ENCODE assay signal across 1 cellular context in the genomic region with DNA sequence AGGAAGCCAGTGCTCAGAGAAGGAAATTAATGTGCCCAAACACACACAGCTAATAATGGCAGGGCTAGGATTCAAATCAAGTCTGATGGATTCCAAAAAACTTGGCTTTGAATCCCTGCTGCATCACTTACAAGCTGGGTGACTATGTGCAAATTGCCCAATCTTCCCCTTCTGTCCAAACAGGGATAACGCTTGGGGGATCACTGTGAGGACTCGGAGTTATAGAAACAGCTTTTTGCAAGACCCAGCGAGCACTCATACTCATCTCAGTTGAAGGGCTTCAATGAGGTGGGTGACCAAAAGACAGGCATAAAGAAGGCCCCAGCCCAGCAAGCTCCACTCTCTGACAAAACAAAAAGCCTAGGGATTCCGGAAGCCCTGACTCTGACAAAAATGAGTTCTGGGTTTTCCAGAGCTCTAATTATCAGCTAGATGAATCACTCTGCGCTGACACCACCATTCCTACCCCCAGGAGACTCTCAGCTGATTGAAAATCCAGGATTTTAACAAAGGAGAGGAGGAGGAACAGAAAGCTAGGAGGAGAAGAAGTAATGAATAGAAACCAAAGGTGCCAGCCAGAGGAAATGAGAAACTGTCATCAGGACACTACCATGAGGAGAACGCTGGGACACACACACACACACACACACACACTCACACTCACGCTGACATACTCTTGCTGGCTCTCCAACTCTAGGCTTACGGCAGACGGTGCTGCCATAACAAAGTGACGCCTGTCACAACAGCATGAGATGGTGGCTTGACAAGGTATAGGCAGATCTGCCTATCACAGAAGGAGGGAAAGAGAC.
A peak's percentile ranks its signal among the peaks of the same experiment; 100 is the strongest.
TF ChIP-seq lines count a peak whose summit lies in the region.

No MANE protein-coding gene starts in this region.

TF ChIP-seq in K562, 482 proteins besides CTCF, POLR2A, EP300 and RAD21 (continued from another document and continues in another):
- TF ChIP-seq HOXB6 (CRISPR knock-in tag; IDR thresholded peaks at IDR 0.05; ENCODE audit: borderline replicate concordance) (no peak), MBD2 (IDR thresholded peaks at IDR 0.05; ENCODE audit: borderline replicate concordance, low read depth) (no peak), HNRNPL (IDR thresholded peaks at IDR 0.05; ENCODE audit: low read depth, low read length) (no peak), MTA2 (IDR thresholded peaks at IDR 0.05; ENCODE audit: low read depth) (peak; percentile 38; the same call in 1 of the 2 replicates), SUPT5H (IDR thresholded peaks at IDR 0.05) (no peak), SMARCE1 (IDR thresholded peaks at IDR 0.05) (peak; percentile 10; the same call in 1 of the 2 replicates), PCBP2 (IDR thresholded peaks at IDR 0.05; ENCODE audit: low read depth, low read length, poor library complexity, severe bottlenecking) (no peak), TOE1 (IDR thresholded peaks at IDR 0.05; ENCODE audit: borderline replicate concordance) (no peak), TOE1 (CRISPR knock-in tag; IDR thresholded peaks at IDR 0.05; ENCODE audit: borderline replicate concordance, low read depth) (no peak), ZNF668 (CRISPR knock-in tag; IDR thresholded peaks at IDR 0.05) (0 out of 2 replicates have a peak, but pooled peaks have one; percentile 39), ELF4 (CRISPR knock-in tag; IDR thresholded peaks at IDR 0.05) (peak; percentile 83), LARP7 (IDR thresholded peaks at IDR 0.05) (no peak), ILF3 (IDR thresholded peaks at IDR 0.05; ENCODE audit: borderline replicate concordance) (no peak), MTF1 (CRISPR knock-in tag; IDR thresholded peaks at IDR 0.05; ENCODE audit: borderline replicate concordance) (no peak), SLC30A9 (CRISPR knock-in tag; IDR thresholded peaks at IDR 0.05) (no peak), ZNF551 (CRISPR knock-in tag; IDR thresholded peaks at IDR 0.05) (no peak), MCM5 (IDR thresholded peaks at IDR 0.05; ENCODE audit: low read depth) (no peak), HEY1 (CRISPR knock-in tag; IDR thresholded peaks at IDR 0.05; ENCODE audit: borderline replicate concordance) (0 out of 2 replicates have a peak, but pooled peaks have one; percentile 16), MED1 (CRISPR knock-in tag; IDR thresholded peaks at IDR 0.05; ENCODE audit: borderline replicate concordance) (no peak), L3MBTL2 (IDR thresholded peaks at IDR 0.05) (no peak), CC2D1A (IDR thresholded peaks at IDR 0.05) (no peak), CHCHD3 (CRISPR knock-in tag; IDR thresholded peaks at IDR 0.05) (0 out of 2 replicates have a peak, but pooled peaks have one; percentile 16), RNF2 (IDR thresholded peaks at IDR 0.05) (no peak), SREBF2 (CRISPR knock-in tag; IDR thresholded peaks at IDR 0.05) (no peak)
- TF ChIP-seq, protein P1, sequence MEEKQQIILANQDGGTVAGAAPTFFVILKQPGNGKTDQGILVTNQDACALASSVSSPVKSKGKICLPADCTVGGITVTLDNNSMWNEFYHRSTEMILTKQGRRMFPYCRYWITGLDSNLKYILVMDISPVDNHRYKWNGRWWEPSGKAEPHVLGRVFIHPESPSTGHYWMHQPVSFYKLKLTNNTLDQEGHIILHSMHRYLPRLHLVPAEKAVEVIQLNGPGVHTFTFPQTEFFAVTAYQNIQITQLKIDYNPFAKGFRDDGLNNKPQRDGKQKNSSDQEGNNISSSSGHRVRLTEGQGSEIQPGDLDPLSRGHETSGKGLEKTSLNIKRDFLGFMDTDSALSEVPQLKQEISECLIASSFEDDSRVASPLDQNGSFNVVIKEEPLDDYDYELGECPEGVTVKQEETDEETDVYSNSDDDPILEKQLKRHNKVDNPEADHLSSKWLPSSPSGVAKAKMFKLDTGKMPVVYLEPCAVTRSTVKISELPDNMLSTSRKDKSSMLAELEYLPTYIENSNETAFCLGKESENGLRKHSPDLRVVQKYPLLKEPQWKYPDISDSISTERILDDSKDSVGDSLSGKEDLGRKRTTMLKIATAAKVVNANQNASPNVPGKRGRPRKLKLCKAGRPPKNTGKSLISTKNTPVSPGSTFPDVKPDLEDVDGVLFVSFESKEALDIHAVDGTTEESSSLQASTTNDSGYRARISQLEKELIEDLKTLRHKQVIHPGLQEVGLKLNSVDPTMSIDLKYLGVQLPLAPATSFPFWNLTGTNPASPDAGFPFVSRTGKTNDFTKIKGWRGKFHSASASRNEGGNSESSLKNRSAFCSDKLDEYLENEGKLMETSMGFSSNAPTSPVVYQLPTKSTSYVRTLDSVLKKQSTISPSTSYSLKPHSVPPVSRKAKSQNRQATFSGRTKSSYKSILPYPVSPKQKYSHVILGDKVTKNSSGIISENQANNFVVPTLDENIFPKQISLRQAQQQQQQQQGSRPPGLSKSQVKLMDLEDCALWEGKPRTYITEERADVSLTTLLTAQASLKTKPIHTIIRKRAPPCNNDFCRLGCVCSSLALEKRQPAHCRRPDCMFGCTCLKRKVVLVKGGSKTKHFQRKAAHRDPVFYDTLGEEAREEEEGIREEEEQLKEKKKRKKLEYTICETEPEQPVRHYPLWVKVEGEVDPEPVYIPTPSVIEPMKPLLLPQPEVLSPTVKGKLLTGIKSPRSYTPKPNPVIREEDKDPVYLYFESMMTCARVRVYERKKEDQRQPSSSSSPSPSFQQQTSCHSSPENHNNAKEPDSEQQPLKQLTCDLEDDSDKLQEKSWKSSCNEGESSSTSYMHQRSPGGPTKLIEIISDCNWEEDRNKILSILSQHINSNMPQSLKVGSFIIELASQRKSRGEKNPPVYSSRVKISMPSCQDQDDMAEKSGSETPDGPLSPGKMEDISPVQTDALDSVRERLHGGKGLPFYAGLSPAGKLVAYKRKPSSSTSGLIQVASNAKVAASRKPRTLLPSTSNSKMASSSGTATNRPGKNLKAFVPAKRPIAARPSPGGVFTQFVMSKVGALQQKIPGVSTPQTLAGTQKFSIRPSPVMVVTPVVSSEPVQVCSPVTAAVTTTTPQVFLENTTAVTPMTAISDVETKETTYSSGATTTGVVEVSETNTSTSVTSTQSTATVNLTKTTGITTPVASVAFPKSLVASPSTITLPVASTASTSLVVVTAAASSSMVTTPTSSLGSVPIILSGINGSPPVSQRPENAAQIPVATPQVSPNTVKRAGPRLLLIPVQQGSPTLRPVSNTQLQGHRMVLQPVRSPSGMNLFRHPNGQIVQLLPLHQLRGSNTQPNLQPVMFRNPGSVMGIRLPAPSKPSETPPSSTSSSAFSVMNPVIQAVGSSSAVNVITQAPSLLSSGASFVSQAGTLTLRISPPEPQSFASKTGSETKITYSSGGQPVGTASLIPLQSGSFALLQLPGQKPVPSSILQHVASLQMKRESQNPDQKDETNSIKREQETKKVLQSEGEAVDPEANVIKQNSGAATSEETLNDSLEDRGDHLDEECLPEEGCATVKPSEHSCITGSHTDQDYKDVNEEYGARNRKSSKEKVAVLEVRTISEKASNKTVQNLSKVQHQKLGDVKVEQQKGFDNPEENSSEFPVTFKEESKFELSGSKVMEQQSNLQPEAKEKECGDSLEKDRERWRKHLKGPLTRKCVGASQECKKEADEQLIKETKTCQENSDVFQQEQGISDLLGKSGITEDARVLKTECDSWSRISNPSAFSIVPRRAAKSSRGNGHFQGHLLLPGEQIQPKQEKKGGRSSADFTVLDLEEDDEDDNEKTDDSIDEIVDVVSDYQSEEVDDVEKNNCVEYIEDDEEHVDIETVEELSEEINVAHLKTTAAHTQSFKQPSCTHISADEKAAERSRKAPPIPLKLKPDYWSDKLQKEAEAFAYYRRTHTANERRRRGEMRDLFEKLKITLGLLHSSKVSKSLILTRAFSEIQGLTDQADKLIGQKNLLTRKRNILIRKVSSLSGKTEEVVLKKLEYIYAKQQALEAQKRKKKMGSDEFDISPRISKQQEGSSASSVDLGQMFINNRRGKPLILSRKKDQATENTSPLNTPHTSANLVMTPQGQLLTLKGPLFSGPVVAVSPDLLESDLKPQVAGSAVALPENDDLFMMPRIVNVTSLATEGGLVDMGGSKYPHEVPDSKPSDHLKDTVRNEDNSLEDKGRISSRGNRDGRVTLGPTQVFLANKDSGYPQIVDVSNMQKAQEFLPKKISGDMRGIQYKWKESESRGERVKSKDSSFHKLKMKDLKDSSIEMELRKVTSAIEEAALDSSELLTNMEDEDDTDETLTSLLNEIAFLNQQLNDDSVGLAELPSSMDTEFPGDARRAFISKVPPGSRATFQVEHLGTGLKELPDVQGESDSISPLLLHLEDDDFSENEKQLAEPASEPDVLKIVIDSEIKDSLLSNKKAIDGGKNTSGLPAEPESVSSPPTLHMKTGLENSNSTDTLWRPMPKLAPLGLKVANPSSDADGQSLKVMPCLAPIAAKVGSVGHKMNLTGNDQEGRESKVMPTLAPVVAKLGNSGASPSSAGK (IDR thresholded peaks at IDR 0.05): peak; percentile 41; the same call in 1 of the 2 replicates
- TF ChIP-seq, protein P2, sequence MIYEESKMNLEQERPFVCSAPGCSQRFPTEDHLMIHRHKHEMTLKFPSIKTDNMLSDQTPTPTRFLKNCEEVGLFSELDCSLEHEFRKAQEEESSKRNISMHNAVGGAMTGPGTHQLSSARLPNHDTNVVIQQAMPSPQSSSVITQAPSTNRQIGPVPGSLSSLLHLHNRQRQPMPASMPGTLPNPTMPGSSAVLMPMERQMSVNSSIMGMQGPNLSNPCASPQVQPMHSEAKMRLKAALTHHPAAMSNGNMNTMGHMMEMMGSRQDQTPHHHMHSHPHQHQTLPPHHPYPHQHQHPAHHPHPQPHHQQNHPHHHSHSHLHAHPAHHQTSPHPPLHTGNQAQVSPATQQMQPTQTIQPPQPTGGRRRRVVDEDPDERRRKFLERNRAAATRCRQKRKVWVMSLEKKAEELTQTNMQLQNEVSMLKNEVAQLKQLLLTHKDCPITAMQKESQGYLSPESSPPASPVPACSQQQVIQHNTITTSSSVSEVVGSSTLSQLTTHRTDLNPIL (CRISPR knock-in tag; IDR thresholded peaks at IDR 0.05): no peak
- TF ChIP-seq, protein P3, sequence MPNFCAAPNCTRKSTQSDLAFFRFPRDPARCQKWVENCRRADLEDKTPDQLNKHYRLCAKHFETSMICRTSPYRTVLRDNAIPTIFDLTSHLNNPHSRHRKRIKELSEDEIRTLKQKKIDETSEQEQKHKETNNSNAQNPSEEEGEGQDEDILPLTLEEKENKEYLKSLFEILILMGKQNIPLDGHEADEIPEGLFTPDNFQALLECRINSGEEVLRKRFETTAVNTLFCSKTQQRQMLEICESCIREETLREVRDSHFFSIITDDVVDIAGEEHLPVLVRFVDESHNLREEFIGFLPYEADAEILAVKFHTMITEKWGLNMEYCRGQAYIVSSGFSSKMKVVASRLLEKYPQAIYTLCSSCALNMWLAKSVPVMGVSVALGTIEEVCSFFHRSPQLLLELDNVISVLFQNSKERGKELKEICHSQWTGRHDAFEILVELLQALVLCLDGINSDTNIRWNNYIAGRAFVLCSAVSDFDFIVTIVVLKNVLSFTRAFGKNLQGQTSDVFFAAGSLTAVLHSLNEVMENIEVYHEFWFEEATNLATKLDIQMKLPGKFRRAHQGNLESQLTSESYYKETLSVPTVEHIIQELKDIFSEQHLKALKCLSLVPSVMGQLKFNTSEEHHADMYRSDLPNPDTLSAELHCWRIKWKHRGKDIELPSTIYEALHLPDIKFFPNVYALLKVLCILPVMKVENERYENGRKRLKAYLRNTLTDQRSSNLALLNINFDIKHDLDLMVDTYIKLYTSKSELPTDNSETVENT (CRISPR knock-in tag; IDR thresholded peaks at IDR 0.05): 0 out of 2 replicates have a peak, but pooled peaks have one; percentile 30
- TF ChIP-seq, protein P4, sequence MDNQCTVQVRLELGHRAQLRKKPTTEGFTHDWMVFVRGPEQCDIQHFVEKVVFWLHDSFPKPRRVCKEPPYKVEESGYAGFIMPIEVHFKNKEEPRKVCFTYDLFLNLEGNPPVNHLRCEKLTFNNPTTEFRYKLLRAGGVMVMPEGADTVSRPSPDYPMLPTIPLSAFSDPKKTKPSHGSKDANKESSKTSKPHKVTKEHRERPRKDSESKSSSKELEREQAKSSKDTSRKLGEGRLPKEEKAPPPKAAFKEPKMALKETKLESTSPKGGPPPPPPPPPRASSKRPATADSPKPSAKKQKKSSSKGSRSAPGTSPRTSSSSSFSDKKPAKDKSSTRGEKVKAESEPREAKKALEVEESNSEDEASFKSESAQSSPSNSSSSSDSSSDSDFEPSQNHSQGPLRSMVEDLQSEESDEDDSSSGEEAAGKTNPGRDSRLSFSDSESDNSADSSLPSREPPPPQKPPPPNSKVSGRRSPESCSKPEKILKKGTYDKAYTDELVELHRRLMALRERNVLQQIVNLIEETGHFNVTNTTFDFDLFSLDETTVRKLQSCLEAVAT (IDR thresholded peaks at IDR 0.05): peak; percentile 31 to 37; a peak in 1 of 4 replicates
- TF ChIP-seq, protein P5, sequence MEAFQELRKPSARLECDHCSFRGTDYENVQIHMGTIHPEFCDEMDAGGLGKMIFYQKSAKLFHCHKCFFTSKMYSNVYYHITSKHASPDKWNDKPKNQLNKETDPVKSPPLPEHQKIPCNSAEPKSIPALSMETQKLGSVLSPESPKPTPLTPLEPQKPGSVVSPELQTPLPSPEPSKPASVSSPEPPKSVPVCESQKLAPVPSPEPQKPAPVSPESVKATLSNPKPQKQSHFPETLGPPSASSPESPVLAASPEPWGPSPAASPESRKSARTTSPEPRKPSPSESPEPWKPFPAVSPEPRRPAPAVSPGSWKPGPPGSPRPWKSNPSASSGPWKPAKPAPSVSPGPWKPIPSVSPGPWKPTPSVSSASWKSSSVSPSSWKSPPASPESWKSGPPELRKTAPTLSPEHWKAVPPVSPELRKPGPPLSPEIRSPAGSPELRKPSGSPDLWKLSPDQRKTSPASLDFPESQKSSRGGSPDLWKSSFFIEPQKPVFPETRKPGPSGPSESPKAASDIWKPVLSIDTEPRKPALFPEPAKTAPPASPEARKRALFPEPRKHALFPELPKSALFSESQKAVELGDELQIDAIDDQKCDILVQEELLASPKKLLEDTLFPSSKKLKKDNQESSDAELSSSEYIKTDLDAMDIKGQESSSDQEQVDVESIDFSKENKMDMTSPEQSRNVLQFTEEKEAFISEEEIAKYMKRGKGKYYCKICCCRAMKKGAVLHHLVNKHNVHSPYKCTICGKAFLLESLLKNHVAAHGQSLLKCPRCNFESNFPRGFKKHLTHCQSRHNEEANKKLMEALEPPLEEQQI (IDR thresholded peaks at IDR 0.05): no peak
- TF ChIP-seq, protein P6, sequence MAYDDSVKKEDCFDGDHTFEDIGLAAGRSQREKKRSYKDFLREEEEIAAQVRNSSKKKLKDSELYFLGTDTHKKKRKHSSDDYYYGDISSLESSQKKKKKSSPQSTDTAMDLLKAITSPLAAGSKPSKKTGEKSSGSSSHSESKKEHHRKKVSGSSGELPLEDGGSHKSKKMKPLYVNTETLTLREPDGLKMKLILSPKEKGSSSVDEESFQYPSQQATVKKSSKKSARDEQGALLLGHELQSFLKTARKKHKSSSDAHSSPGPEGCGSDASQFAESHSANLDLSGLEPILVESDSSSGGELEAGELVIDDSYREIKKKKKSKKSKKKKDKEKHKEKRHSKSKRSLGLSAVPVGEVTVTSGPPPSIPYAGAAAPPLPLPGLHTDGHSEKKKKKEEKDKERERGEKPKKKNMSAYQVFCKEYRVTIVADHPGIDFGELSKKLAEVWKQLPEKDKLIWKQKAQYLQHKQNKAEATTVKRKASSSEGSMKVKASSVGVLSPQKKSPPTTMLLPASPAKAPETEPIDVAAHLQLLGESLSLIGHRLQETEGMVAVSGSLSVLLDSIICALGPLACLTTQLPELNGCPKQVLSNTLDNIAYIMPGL (CRISPR knock-in tag; IDR thresholded peaks at IDR 0.05): no peak
- TF ChIP-seq, protein P7, sequence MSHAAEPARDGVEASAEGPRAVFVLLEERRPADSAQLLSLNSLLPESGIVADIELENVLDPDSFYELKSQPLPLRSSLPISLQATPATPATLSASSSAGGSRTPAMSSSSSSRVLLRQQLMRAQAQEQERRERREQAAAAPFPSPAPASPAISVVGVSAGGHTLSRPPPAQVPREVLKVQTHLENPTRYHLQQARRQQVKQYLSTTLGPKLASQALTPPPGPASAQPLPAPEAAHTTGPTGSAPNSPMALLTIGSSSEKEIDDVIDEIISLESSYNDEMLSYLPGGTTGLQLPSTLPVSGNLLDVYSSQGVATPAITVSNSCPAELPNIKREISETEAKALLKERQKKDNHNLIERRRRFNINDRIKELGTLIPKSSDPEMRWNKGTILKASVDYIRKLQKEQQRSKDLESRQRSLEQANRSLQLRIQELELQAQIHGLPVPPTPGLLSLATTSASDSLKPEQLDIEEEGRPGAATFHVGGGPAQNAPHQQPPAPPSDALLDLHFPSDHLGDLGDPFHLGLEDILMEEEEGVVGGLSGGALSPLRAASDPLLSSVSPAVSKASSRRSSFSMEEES (CRISPR knock-in tag; IDR thresholded peaks at IDR 0.05): no peak
